13 cellular contexts compared by ENCODE assay signal in genomic region chr20:41175201-41175651, GRCh38. TPM values are rescaled to one million over a fixed set of nuclear protein-coding genes. Genes with fewer than 3 reads are reported as not detected.
DNase-seq lines count a peak whose midpoint lies in the region; ATAC-seq and TF ChIP-seq lines count a peak whose summit lies in the region.
"Had no signal": no experiment of that assay in that cellular context is flagged by ENCODE, and none has a peak within 500 bp of the region (broad histone marks: within the 10 kb centered on the region; RNA-seq: fewer than 3 reads in every experiment).

No MANE protein-coding gene starts in this region.

- no peaks in the 10 kb centered on the region for H3K27me3 Mint-ChIP-seq in activated CD4-positive, alpha-beta T cell treated with anti-CD3 and anti-CD28 coated beads, Interleukin-2, amount 10 ng/mL, durations not matched to agents 24 days and 14 days
- peaks cover 0 to 2% (median 0%) of the 10 kb centered on the region in 5 donors for H3K27me3 Mint-ChIP-seq in naive thymus-derived CD8-positive, alpha-beta T cell
- H3K27me3 Mint-ChIP-seq: activated CD4-positive, alpha-beta memory T cell treated with anti-CD3 and anti-CD28 coated beads, Interleukin-2, amount 10 ng/mL, durations not matched to agents 7 days and 5 days had no signal

- no peak for DNase-seq in activated CD4-positive, alpha-beta T cell treated with anti-CD3 and anti-CD28 coated beads, Interleukin-2, amount 10 ng/mL, durations not matched to agents 24 days and 14 days
- no peak for DNase-seq in activated CD4-positive, alpha-beta T cell treated with anti-CD3 and anti-CD28 coated beads for 1 hour
- no peak for DNase-seq in naive thymus-derived CD8-positive, alpha-beta T cell
- DNase-seq in thoracic aorta (ENCODE audit: low spot score) (no peak), GOT3 (lab: John Stamatoyannopoulos, UW) (no peak), MV-4-11 (lab: John Stamatoyannopoulos, UW) (no peak)
- DNase-seq: DMS 273 treated with DMSO at 0.1 percent for 48 hours; KBM-7; NCI-H2081; stimulated activated CD4-positive, alpha-beta T cell treated with anti-CD3 and anti-CD28 coated beads, Interleukin-15, amount 100 ng/mL, for 24 hours had no signal

- no peaks in the 10 kb centered on the region for H3K9me3 ChIP-seq in thoracic aorta

- H3K27ac Mint-ChIP-seq in activated CD4-positive, alpha-beta T cell treated with anti-CD3 and anti-CD28 coated beads, Interleukin-2, amount 10 ng/mL, durations not matched to agents 24 days and 14 days, result peak overlapping the region; percentile 48
- H3K27ac Mint-ChIP-seq in naive thymus-derived CD8-positive, alpha-beta T cell, result peak overlapping the region in 9 of 10 donors; percentile 41 to 89 (median 78)
- H3K27ac Mint-ChIP-seq: activated CD4-positive, alpha-beta memory T cell treated with anti-CD3 and anti-CD28 coated beads, Interleukin-2, amount 10 ng/mL, durations not matched to agents 7 days and 5 days had no signal

- no peaks in the 10 kb centered on the region for H3K27me3 ChIP-seq in thoracic aorta (replicated peaks; ENCODE audit: insufficient read depth)

- ATAC-seq in naive thymus-derived CD8-positive, alpha-beta T cell, result no peak
- ATAC-seq in thoracic aorta (ENCODE audit: insufficient number of reproducible peaks, low FRiP score, low read depth), result no peak
- no peak for ATAC-seq in GM21526 (IDR thresholded peaks at IDR 0.05; ENCODE audit: low FRiP score, unreplicated experiment)

- TF ChIP-seq CTCF in thoracic aorta (IDR thresholded peaks at IDR 0.05), result no peak

- H3K27ac ChIP-seq in angular gyrus (ENCODE audit: low read depth, low read length), result peak overlapping the region; percentile 85
- peak overlapping the region; percentile 84 to 95 for H3K27ac ChIP-seq in thoracic aorta

- H3K9me3 Mint-ChIP-seq in activated CD4-positive, alpha-beta T cell treated with anti-CD3 and anti-CD28 coated beads, Interleukin-2, amount 10 ng/mL, durations not matched to agents 24 days and 14 days, result no peaks in the 10 kb centered on the region
- H3K9me3 Mint-ChIP-seq in naive thymus-derived CD8-positive, alpha-beta T cell, result no peaks in the 10 kb centered on the region
- H3K9me3 Mint-ChIP-seq: activated CD4-positive, alpha-beta memory T cell treated with anti-CD3 and anti-CD28 coated beads, Interleukin-2, amount 10 ng/mL, durations not matched to agents 7 days and 5 days had no signal

- no peak overlapping the region for H3K4me3 ChIP-seq in thoracic aorta

- intact Hi-C loops in activated CD4-positive, alpha-beta T cell treated with anti-CD3 and anti-CD28 coated beads, Interleukin-2, amount 10 ng/mL, durations not matched to agents 24 days and 14 days (cut with micrococcal nuclease), result no loop called here

- H3K4me1 ChIP-seq in thoracic aorta (ENCODE audit: control insufficient read depth in 1 of 2, low read depth in 2 of 2), result peaks cover 44 to 80% of the 10 kb centered on the region in 2 donors

- peaks cover 69% of the 10 kb centered on the region for H3K36me3 Mint-ChIP-seq in activated CD4-positive, alpha-beta T cell treated with anti-CD3 and anti-CD28 coated beads, Interleukin-2, amount 10 ng/mL, durations not matched to agents 24 days and 14 days (ENCODE audit: low read depth)
- H3K36me3 Mint-ChIP-seq in naive thymus-derived CD8-positive, alpha-beta T cell, result peaks cover 0 to 73% (median 4%) of the 10 kb centered on the region in 3 donors

- POLR2A ChIA-PET in naive thymus-derived CD8-positive, alpha-beta T cell (lab: Charles Lee), result interaction anchor here (1.3 to 4.0 kb wide), 2 partner anchors 37 kb away, joined by 3 to 59 read pairs; partner anchors contain the start of gene PLCG1

- peaks cover 2% of the 10 kb centered on the region for H3K36me3 ChIP-seq in thoracic aorta

- H3K4me1 Mint-ChIP-seq in activated CD4-positive, alpha-beta T cell treated with anti-CD3 and anti-CD28 coated beads, Interleukin-2, amount 10 ng/mL, durations not matched to agents 24 days and 14 days, result peaks cover 18% of the 10 kb centered on the region
- peaks cover 24 to 60% (median 37%) of the 10 kb centered on the region in 4 donors for H3K4me1 Mint-ChIP-seq in naive thymus-derived CD8-positive, alpha-beta T cell

- H3K4me3 Mint-ChIP-seq in activated CD4-positive, alpha-beta T cell treated with anti-CD3 and anti-CD28 coated beads, Interleukin-2, amount 10 ng/mL, durations not matched to agents 24 days and 14 days, result no peak overlapping the region
- no peak overlapping the region for H3K4me3 Mint-ChIP-seq in naive thymus-derived CD8-positive, alpha-beta T cell
- H3K4me3 Mint-ChIP-seq: activated CD4-positive, alpha-beta memory T cell treated with anti-CD3 and anti-CD28 coated beads, Interleukin-2, amount 10 ng/mL, durations not matched to agents 7 days and 5 days had no signal

RNA-seq across cellular contexts. Expression of gene PLCG1, which starts 37.9 kb away (rescaled TPM):
- 246 and 255 TPM in 2 replicates for total RNA-seq in activated CD4-positive, alpha-beta T cell treated with anti-CD3 and anti-CD28 coated beads, Interleukin-2, amount 10 ng/mL, durations not matched to agents 24 days and 14 days
- 100 to 1,000 TPM; 384 to 393 TPM for total RNA-seq in naive thymus-derived CD8-positive, alpha-beta T cell
- polyA plus RNA-seq in naive thymus-derived CD8-positive, alpha-beta T cell, result 10 to 100 TPM; 37.4 to 92.5 (median 53.2) TPM
- total RNA-seq in thoracic aorta, result 100 to 1,000 TPM; 185 to 255 TPM
